In genomic region chr12:92244036-92244435, GRCh38 we compare ENCODE assay signal across 8 cellular contexts.
DNase-seq lines count a peak whose midpoint lies in the region; ATAC-seq and TF ChIP-seq lines count a peak whose summit lies in the region.

No MANE protein-coding gene starts in this region.

- H3K9me3 ChIP-seq in breast epithelium = no peaks in the 10 kb centered on the region
- no peaks in the 10 kb centered on the region for H3K9me3 ChIP-seq in WERI-Rb-1 (ENCODE audit: severe bottlenecking)

- TF ChIP-seq CTCF in breast epithelium (IDR thresholded peaks at IDR 0.05) = no peak
- no peak for TF ChIP-seq CTCF in WERI-Rb-1 (IDR thresholded peaks at IDR 0.05; ENCODE audit: low read depth, low read length)

- intact Hi-C loops in breast epithelium (cut with DNase I; ENCODE audit: low total_unique reads) = no loop called here
- intact Hi-C loops in sciatic nerve (cut with DNase I) = no loop called here

- peak; percentile 93 for ATAC-seq in sciatic nerve
- no peak for ATAC-seq in GM21526 (IDR thresholded peaks at IDR 0.05; ENCODE audit: low FRiP score, unreplicated experiment)
- no peak for ATAC-seq in GM21381 (IDR thresholded peaks at IDR 0.05; ENCODE audit: unreplicated experiment)

- H3K36me3 ChIP-seq in breast epithelium (no peaks in the 10 kb centered on the region), WERI-Rb-1 (no peaks in the 10 kb centered on the region)

- H3K4me3 ChIP-seq in breast epithelium (no peak overlapping the region), WERI-Rb-1 (ENCODE audit: low read depth, low read length) (no peak overlapping the region)

- H3K27me3 ChIP-seq in breast epithelium (no peaks in the 10 kb centered on the region), WERI-Rb-1 (ENCODE audit: insufficient read depth, low read depth, severe bottlenecking) (no peaks in the 10 kb centered on the region)

- peak; percentile 13 for DNase-seq in GM03348 (ENCODE audit: low spot score)
- DNase-seq in breast epithelium (ENCODE audit: low spot score in 2 of 2) = peak in 1 of 2 donors; percentile 20
- DNase-seq in inferior parietal cortex (ENCODE audit: extremely low spot score) = peak; percentile 55
- no peak for DNase-seq in sciatic nerve (ENCODE audit: low spot score)
- no peak for DNase-seq in EL
- no peak for DNase-seq in WERI-Rb-1

- peaks cover 0 to 5% of the 10 kb centered on the region in 2 donors for H3K4me1 ChIP-seq in breast epithelium

- H3K27ac ChIP-seq in breast epithelium (peak overlapping the region; percentile 33 to 44), WERI-Rb-1 (no peak overlapping the region)

- TF ChIP-seq POLR2A in breast epithelium (IDR thresholded peaks at IDR 0.05) = no peak

Comparison
In these comparisons a context has a peak if more than half of its experiments do, and no peak if none do; other contexts are left out.
1. DNase-seq: peak in GM03348 (single experiment) and inferior parietal cortex (single experiment); none in sciatic nerve (single experiment), EL (single experiment) and WERI-Rb-1 (single experiment).